1 cellular context compared by ENCODE assay signal in the genomic region with DNA sequence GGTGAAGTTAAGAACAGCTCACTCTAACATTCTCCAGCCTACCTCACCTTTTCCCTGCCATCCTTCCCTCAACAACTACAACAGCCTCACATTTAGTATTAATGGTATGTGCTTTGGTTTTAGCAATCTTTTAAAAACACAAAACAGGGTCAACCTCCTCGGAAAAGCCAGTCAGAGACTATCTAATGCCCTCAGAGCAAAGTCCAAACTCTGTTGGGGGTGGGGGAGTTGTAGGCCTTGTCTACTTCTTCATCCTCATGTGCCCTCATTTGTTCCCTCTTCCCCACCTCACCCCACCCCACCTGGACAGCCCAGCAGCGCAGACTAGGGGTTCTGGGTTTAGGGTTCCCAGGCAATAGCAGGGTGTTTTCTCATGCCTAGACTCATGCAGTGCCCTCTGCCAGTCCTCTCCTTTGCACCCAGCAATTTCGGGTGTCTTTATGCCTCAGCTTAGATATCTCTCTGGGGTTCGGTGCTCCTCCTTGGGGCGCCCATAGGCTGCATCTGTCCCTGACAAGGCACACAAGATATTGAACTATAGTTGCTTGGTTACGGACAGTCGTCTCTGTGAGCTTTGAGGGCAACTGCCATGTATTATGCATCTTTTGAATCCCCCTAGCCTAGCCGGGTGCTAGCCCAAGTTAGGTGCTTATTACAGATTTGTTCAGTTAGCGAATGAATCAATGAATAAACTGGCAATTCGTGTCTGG.
TF ChIP-seq lines count a peak whose summit lies in the region.

No MANE protein-coding gene starts in this region.

TF ChIP-seq in GM12878, 131 proteins besides CTCF, POLR2A, EP300 and RAD21:
- TF ChIP-seq SP1 (IDR thresholded peaks at IDR 0.05; ENCODE audit: low read depth, low read length) (no peak), ZNF622 (IDR thresholded peaks at IDR 0.05) (no peak), HCFC1 (IDR thresholded peaks at IDR 0.05; ENCODE audit: low read length) (no peak), IRF4 (IDR thresholded peaks at IDR 0.05; ENCODE audit: low read depth, low read length) (no peak), SMC3 (IDR thresholded peaks at IDR 0.05; ENCODE audit: borderline replicate concordance, low read length) (no peak), TARDBP (IDR thresholded peaks at IDR 0.05; ENCODE audit: borderline replicate concordance) (no peak), JUNB (IDR thresholded peaks at IDR 0.05) (no peak), MAX (IDR thresholded peaks at IDR 0.05; ENCODE audit: low read depth, low read length) (no peak), SKIL (IDR thresholded peaks at IDR 0.05; ENCODE audit: low read depth, poor library complexity, severe bottlenecking) (no peak), RB1 (IDR thresholded peaks at IDR 0.05; ENCODE audit: borderline replicate concordance) (no peak), E2F4 (IDR thresholded peaks at IDR 0.05; ENCODE audit: low read depth, low read length) (no peak), RAD51 (IDR thresholded peaks at IDR 0.05) (no peak), ZNF592 (IDR thresholded peaks at IDR 0.05) (no peak), MXI1 (IDR thresholded peaks at IDR 0.05; ENCODE audit: low read depth, low read length) (no peak), SRF (IDR thresholded peaks at IDR 0.05; ENCODE audit: low read depth in 2 of 2, low read length in 2 of 2) (no peak), SMAD5 (IDR thresholded peaks at IDR 0.05; ENCODE audit: low read depth) (no peak), MTA2 (IDR thresholded peaks at IDR 0.05; ENCODE audit: low read depth) (no peak), NR2F1 (conservative IDR thresholded peaks at IDR 0.05) (no peak)
TF ChIP-seq in GM12878: peak in this region for 0.
